ENCODE assay signal across 10 cellular contexts in genomic region chr11:19676508-19677379, GRCh38. TPM values are rescaled to one million over a fixed set of nuclear protein-coding genes. Genes with fewer than 3 reads are reported as not detected.
DNase-seq lines count a peak whose midpoint lies in the region; ATAC-seq and TF ChIP-seq lines count a peak whose summit lies in the region.
"Had no signal": no experiment of that assay in that cellular context is flagged by ENCODE, and none has a peak within 500 bp of the region (broad histone marks: within the 10 kb centered on the region; RNA-seq: fewer than 3 reads in every experiment).

No MANE protein-coding gene starts in this region.

- peak overlapping the region; percentile 60 for H3K27ac ChIP-seq in mesodermal cell (ENCODE audit: low read depth, low read length, severe bottlenecking)
- H3K27ac ChIP-seq in transverse colon, result peak overlapping the region; percentile 56 to 85 (median 75)

- WGBS in mesodermal cell (ENCODE audit: insufficient coverage in 2 of 2), 2 experiments, result 84 to 85% methylated on average over 11 of the region's 15 CpGs
- WGBS in transverse colon (ENCODE audit: low coverage in 1 of 2), 2 donors, result 69 to 90% methylated on average over 2 to 13 of the region's 15 CpGs

- H3K36me3 ChIP-seq in mesodermal cell (ENCODE audit: control insufficient read depth, insufficient read depth, low read length), result no peaks in the 10 kb centered on the region
- H3K36me3 ChIP-seq in transverse colon, result no peaks in the 10 kb centered on the region

- H3K4me3 ChIP-seq in mesodermal cell (ENCODE audit: extremely low read depth, insufficient read depth, low read length, poor library complexity, severe bottlenecking) (no peak overlapping the region), transverse colon (no peak overlapping the region)
- H3K4me3 ChIP-seq: A549 had no signal

- no peak for ATAC-seq in HG03469 (IDR thresholded peaks at IDR 0.05; ENCODE audit: unreplicated experiment)
- ATAC-seq: A549 had no signal

- in situ Hi-C loops in transverse colon (cut with MboI; ENCODE audit: low pct_ligation_motif_present in 1 of 4, low pct_unique_long_range_greater_than_20kb in 1 of 4, low sequenced_read_pairs in 3 of 4), result no loop called here

- no peaks in the 10 kb centered on the region for H3K27me3 ChIP-seq in transverse colon

- no peak for TF ChIP-seq EP300 in transverse colon (IDR thresholded peaks at IDR 0.05; ENCODE audit: low read depth)

- DNase-seq in NCI-H345 (lab: John Stamatoyannopoulos, UW), result peak; percentile 21
- DNase-seq in NCI-H345 treated with DMSO at 0.1 percent for 48 hours (lab: John Stamatoyannopoulos, UW; ENCODE audit: unreplicated experiment), result no peak
- DNase-seq in dermis microvascular lymphatic vessel endothelial cell (ENCODE audit: low read depth in 2 of 2), result peak; percentile 91 to 96
- no peak for DNase-seq in transverse colon
- no peak for DNase-seq in HUDEP-2 (lab: John Stamatoyannopoulos, UW; ENCODE audit: unreplicated experiment in 76 of 76)
- DNase-seq in NCI-H1436 (lab: John Stamatoyannopoulos, UW), result no peak
- DNase-seq: NCI-H2227 treated with DMSO at 0.1 percent for 48 hours had no signal

- no peak for TF ChIP-seq POLR2A in transverse colon (IDR thresholded peaks at IDR 0.05)

- intact Hi-C loops in transverse colon (cut with DNase I; ENCODE audit: low total_unique reads), result loop anchor here (5.0 kb wide), 1 partner anchor 36 kb away; the partner anchor contains the start of gene NAV2

- H3K4me1 ChIP-seq in mesodermal cell (ENCODE audit: control insufficient read depth, insufficient read depth, low read length, poor library complexity, severe bottlenecking), result peaks cover 34% of the 10 kb centered on the region
- H3K4me1 ChIP-seq in transverse colon, result peaks cover 5 to 44% (median 19%) of the 10 kb centered on the region in 4 donors

- TF ChIP-seq CTCF in transverse colon (IDR thresholded peaks at IDR 0.05), result no peak

- no peaks in the 10 kb centered on the region for H3K9me3 ChIP-seq in mesodermal cell (ENCODE audit: control insufficient read depth, low read length)
- no peaks in the 10 kb centered on the region for H3K9me3 ChIP-seq in transverse colon
- H3K9me3 ChIP-seq: A549 had no signal

RNA-seq across cellular contexts. Expression of gene NAV2, which starts 35.9 kb away (rescaled TPM):
- total RNA-seq in dermis microvascular lymphatic vessel endothelial cell (3.2 and 3.9 TPM in 2 replicates), transverse colon (10 to 100 TPM in 3 of 4 donors, 1 to 10 TPM in 1; 9.6 to 40.0 (median 23.1) TPM)
- polyA plus RNA-seq in mesodermal cell (2013, experiment 1 of 2), result 32.9 TPM
- 33.4 TPM for polyA plus RNA-seq in mesodermal cell (2013, experiment 2 of 2)

Comparison
In these comparisons a context has a peak if more than half of its experiments do, and no peak if none do; other contexts are left out.
1. DNase-seq: peak in NCI-H345 (single experiment) and dermis microvascular lymphatic vessel endothelial cell (2 of 2); none in NCI-H345 treated with DMSO at 0.1 percent for 48 hours (single experiment), transverse colon (single experiment), HUDEP-2 (0 of 76) and NCI-H1436 (single experiment).